ENCODE assay signal across 35 cellular contexts in genomic region chr20:33761698-33762250, GRCh38.
"Had no signal": no experiment of that assay in that cellular context is flagged by ENCODE, and none has a peak within 500 bp of the region (broad histone marks: within the 10 kb centered on the region; RNA-seq: fewer than 3 reads in every experiment).

No MANE protein-coding gene starts in this region.

- DNase-seq: activated B cell treated with CpG ODN at 0.5 μM for 24 hours; activated CD4-positive, alpha-beta memory T cell treated with anti-CD3 and anti-CD28 coated beads, Interleukin-2, amount 10 ng/mL, durations not matched to agents 7 days and 5 days; activated CD4-positive, alpha-beta T cell treated with anti-CD3 and anti-CD28 coated beads for 4 hours; activated CD4-positive, alpha-beta T cell treated with anti-CD3 and anti-CD28 coated beads, Interleukin-2, amount 10 ng/mL, durations not matched to agents 7 days and 5 days; activated CD4-positive, alpha-beta T cell treated with anti-CD3 and anti-CD28 coated beads, Interleukin-2, amount 50 U/mL, for 48 hours; activated CD4-positive, CD25-positive, alpha-beta regulatory T cell treated with anti-CD3 and anti-CD28 coated beads, Interleukin-2, amount 50 U/mL, for 72 hours; activated CD8-positive, alpha-beta memory T cell treated with anti-CD3 and anti-CD28 coated beads for 24 hours; activated CD8-positive, alpha-beta memory T cell treated with anti-CD3 and anti-CD28 coated beads, Interleukin-2, amount 10 ng/mL, durations not matched to agents 7 days and 5 days; activated CD8-positive, alpha-beta memory T cell treated with anti-CD3 and anti-CD28 coated beads, Interleukin-2, amount 50 U/mL, for 48 hours; activated CD8-positive, alpha-beta T cell treated with anti-CD3 and anti-CD28 coated beads, Interleukin-2, amount 10 ng/mL, durations not matched to agents 7 days and 5 days; activated effector memory CD4-positive, alpha-beta T cell treated with Interleukin-2 at 50 U/mL for 16 hours; activated gamma-delta T cell; activated naive CD4-positive, alpha-beta T cell treated with anti-CD3 and anti-CD28 coated beads, Interleukin-2, amount 10 ng/mL, durations not matched to agents 7 days and 5 days; activated naive CD4-positive, alpha-beta T cell treated with Interleukin-2 at 50 U/mL for 16 hours; activated naive CD8-positive, alpha-beta T cell treated with anti-CD3 and anti-CD28 coated beads, Interleukin-2, amount 10 ng/mL, durations not matched to agents 7 days and 5 days; activated naive CD8-positive, alpha-beta T cell treated with anti-CD3 and anti-CD28 coated beads, Interleukin-2, amount 50 U/mL, for 24 hours; activated T-cell treated with anti-CD3 and anti-CD28 coated beads, Interleukin-2, amount 50 U/mL, for 24 hours; activated T-cell treated with anti-CD3 and anti-CD28 coated beads, Interleukin-2, amount 50 U/mL, for 48 hours; amygdala; anterior cingulate cortex; caudate nucleus; cerebellar nuclear complex; T-helper 17 cell; T-helper 9 cell had no signal

- H3K27me3 ChIP-seq: ascending aorta, cardiac muscle cell had no signal

- FAIRE-seq: bronchial epithelial cell, TTC549 had no signal

- H3K9me3 Mint-ChIP-seq: activated CD4-positive, alpha-beta memory T cell treated with anti-CD3 and anti-CD28 coated beads, Interleukin-2, amount 10 ng/mL, durations not matched to agents 7 days and 5 days; activated naive CD4-positive, alpha-beta T cell treated with anti-CD3 and anti-CD28 coated beads, Interleukin-2, amount 50 U/mL, for 24 hours had no signal

- H3K27ac ChIP-seq: ascending aorta, cardiac muscle cell, VCaP had no signal

- H3K4me3 ChIP-seq: ascending aorta, cardiac muscle cell had no signal

- H3K36me3 ChIP-seq: cardiac muscle cell had no signal

- H3K9me3 ChIP-seq: ascending aorta had no signal

- H3K4me1 Mint-ChIP-seq: activated CD4-positive, alpha-beta memory T cell treated with anti-CD3 and anti-CD28 coated beads, Interleukin-2, amount 10 ng/mL, durations not matched to agents 7 days and 5 days; activated CD4-positive, alpha-beta T cell treated with anti-CD3 and anti-CD28 coated beads, Interleukin-2, amount 10 ng/mL, durations not matched to agents 7 days and 5 days; activated CD8-positive, alpha-beta memory T cell treated with anti-CD3 and anti-CD28 coated beads, Interleukin-2, amount 10 ng/mL, durations not matched to agents 7 days and 5 days; activated naive CD4-positive, alpha-beta T cell treated with anti-CD3 and anti-CD28 coated beads, Interleukin-2, amount 10 ng/mL, durations not matched to agents 7 days and 5 days; activated naive CD4-positive, alpha-beta T cell treated with anti-CD3 and anti-CD28 coated beads, Interleukin-2, amount 50 U/mL, for 24 hours; activated naive CD8-positive, alpha-beta T cell treated with anti-CD3 and anti-CD28 coated beads, Interleukin-2, amount 50 U/mL, for 24 hours; brain; central memory CD8-positive, alpha-beta T cell had no signal

- H3K27ac Mint-ChIP-seq: activated B cell treated with CpG ODN at 0.5 μM for 24 hours; activated CD4-positive, alpha-beta memory T cell treated with anti-CD3 and anti-CD28 coated beads, Interleukin-2, amount 10 ng/mL, durations not matched to agents 7 days and 5 days; activated CD4-positive, alpha-beta T cell treated with anti-CD3 and anti-CD28 coated beads, Interleukin-2, amount 10 ng/mL, durations not matched to agents 7 days and 5 days; activated CD8-positive, alpha-beta memory T cell treated with anti-CD3 and anti-CD28 coated beads, Interleukin-2, amount 10 ng/mL, durations not matched to agents 7 days and 5 days; activated CD8-positive, alpha-beta T cell treated with anti-CD3 and anti-CD28 coated beads, Interleukin-2, amount 10 ng/mL, durations not matched to agents 7 days and 5 days; activated naive CD4-positive, alpha-beta T cell treated with anti-CD3 and anti-CD28 coated beads, Interleukin-2, amount 10 ng/mL, durations not matched to agents 7 days and 5 days; activated naive CD4-positive, alpha-beta T cell treated with anti-CD3 and anti-CD28 coated beads, Interleukin-2, amount 50 U/mL, for 24 hours; activated naive CD8-positive, alpha-beta T cell; activated naive CD8-positive, alpha-beta T cell treated with anti-CD3 and anti-CD28 coated beads, Interleukin-2, amount 10 ng/mL, durations not matched to agents 7 days and 5 days; activated naive CD8-positive, alpha-beta T cell treated with anti-CD3 and anti-CD28 coated beads, Interleukin-2, amount 50 U/mL, for 24 hours; activated T-cell treated with anti-CD3 and anti-CD28 coated beads, Interleukin-2, amount 50 U/mL, for 24 hours; activated T-helper 2 cell treated with anti-CD3 and anti-CD28 coated beads, Interferon-gamma antibody, Interleukin-2, Interleukin-4, amounts not matched to agents 10 μg/mL and 5 μg/mL and 100 μg/mL, durations not matched to agents 14 hours and 24 hours and 36 hours; brain; T-helper 17 cell; T-helper 2 cell treated with Interferon-gamma antibody and Interleukin-4, amounts not matched to agents 5 μg/mL and 100 μg/mL, for 36 hours had no signal

- H3K4me1 ChIP-seq: ascending aorta had no signal

- H3K27me3 Mint-ChIP-seq: activated B cell treated with CpG ODN at 0.5 μM for 24 hours; activated CD4-positive, alpha-beta memory T cell treated with anti-CD3 and anti-CD28 coated beads, Interleukin-2, amount 10 ng/mL, durations not matched to agents 7 days and 5 days; activated CD4-positive, alpha-beta T cell treated with anti-CD3 and anti-CD28 coated beads, Interleukin-2, amount 10 ng/mL, durations not matched to agents 7 days and 5 days; activated CD8-positive, alpha-beta memory T cell treated with anti-CD3 and anti-CD28 coated beads, Interleukin-2, amount 10 ng/mL, durations not matched to agents 7 days and 5 days; activated naive CD4-positive, alpha-beta T cell treated with anti-CD3 and anti-CD28 coated beads, Interleukin-2, amount 10 ng/mL, durations not matched to agents 7 days and 5 days; activated naive CD4-positive, alpha-beta T cell treated with anti-CD3 and anti-CD28 coated beads, Interleukin-2, amount 50 U/mL, for 24 hours; activated naive CD8-positive, alpha-beta T cell; activated naive CD8-positive, alpha-beta T cell treated with anti-CD3 and anti-CD28 coated beads, Interleukin-2, amount 10 ng/mL, durations not matched to agents 7 days and 5 days; activated naive CD8-positive, alpha-beta T cell treated with anti-CD3 and anti-CD28 coated beads, Interleukin-2, amount 50 U/mL, for 24 hours; activated T-cell treated with anti-CD3 and anti-CD28 coated beads, Interleukin-2, amount 50 U/mL, for 24 hours; brain; central memory CD8-positive, alpha-beta T cell; T-helper 17 cell had no signal

- H3K4me3 Mint-ChIP-seq: activated B cell treated with CpG ODN at 0.5 μM for 24 hours; activated CD4-positive, alpha-beta memory T cell treated with anti-CD3 and anti-CD28 coated beads, Interleukin-2, amount 10 ng/mL, durations not matched to agents 7 days and 5 days; activated CD4-positive, alpha-beta T cell treated with anti-CD3 and anti-CD28 coated beads, Interleukin-2, amount 10 ng/mL, durations not matched to agents 7 days and 5 days; activated CD8-positive, alpha-beta memory T cell treated with anti-CD3 and anti-CD28 coated beads, Interleukin-2, amount 10 ng/mL, durations not matched to agents 7 days and 5 days; activated CD8-positive, alpha-beta T cell treated with anti-CD3 and anti-CD28 coated beads, Interleukin-2, amount 10 ng/mL, durations not matched to agents 7 days and 5 days; activated naive CD4-positive, alpha-beta T cell treated with anti-CD3 and anti-CD28 coated beads, Interleukin-2, amount 10 ng/mL, durations not matched to agents 7 days and 5 days; activated naive CD4-positive, alpha-beta T cell treated with anti-CD3 and anti-CD28 coated beads, Interleukin-2, amount 50 U/mL, for 24 hours; activated naive CD8-positive, alpha-beta T cell; activated naive CD8-positive, alpha-beta T cell treated with anti-CD3 and anti-CD28 coated beads, Interleukin-2, amount 10 ng/mL, durations not matched to agents 7 days and 5 days; activated naive CD8-positive, alpha-beta T cell treated with anti-CD3 and anti-CD28 coated beads, Interleukin-2, amount 50 U/mL, for 24 hours; activated T-cell treated with anti-CD3 and anti-CD28 coated beads, Interleukin-2, amount 50 U/mL, for 24 hours; brain; central memory CD8-positive, alpha-beta T cell; T-helper 17 cell; T-helper 2 cell treated with Interferon-gamma antibody and Interleukin-4, amounts not matched to agents 5 μg/mL and 100 μg/mL, for 36 hours had no signal

- ATAC-seq: activated CD8-positive, alpha-beta memory T cell treated with anti-CD3 and anti-CD28 coated beads, Interleukin-2, amount 10 ng/mL, durations not matched to agents 7 days and 5 days; activated CD8-positive, alpha-beta T cell treated with anti-CD3 and anti-CD28 coated beads, Interleukin-2, amount 10 ng/mL, durations not matched to agents 7 days and 5 days; activated naive CD8-positive, alpha-beta T cell treated with anti-CD3 and anti-CD28 coated beads, Interleukin-2, amount 50 U/mL, for 24 hours; T-helper 17 cell had no signal
